Comparison of ENCODE assay signal across 2 cellular contexts in the genomic region with DNA sequence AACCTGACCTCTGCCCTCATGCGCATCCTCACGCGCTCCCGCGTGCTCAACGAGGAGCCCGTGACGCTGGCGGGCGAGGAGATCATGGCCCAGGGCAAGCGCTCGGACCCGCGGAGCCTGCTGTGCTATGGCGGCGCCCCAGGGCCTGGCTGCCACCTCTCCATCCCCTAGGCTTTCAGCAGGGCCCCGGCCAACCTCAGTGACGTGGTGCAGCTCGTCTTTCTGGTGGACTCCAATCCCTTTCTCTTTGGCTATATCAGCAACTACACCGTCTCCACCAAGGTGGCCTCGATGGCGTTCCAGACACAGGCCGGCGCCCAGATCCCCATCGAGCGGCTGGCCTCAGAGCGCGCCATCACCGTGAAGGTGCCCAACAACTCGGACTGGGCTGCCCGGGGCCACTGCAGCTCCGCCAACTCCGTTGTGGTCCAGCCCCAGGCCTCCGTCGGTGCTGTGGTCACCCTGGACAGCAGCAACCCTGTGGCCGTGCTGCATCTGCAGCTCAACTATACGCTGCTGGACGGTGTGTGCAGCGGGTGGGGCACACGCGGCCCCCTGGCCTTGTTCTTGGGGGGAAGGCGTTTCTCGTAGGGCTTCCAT. TPM values are rescaled to one million over a fixed set of nuclear protein-coding genes. Genes with fewer than 3 reads are reported as not detected.
"Had no signal": no experiment of that assay in that cellular context is flagged by ENCODE, and none has a peak within 500 bp of the region (broad histone marks: within the 10 kb centered on the region; RNA-seq: fewer than 3 reads in every experiment).

No MANE protein-coding gene starts in this region.

RNA-seq across cellular contexts. Expression of a gene that starts 7.7 kb away (rescaled TPM):
- total RNA-seq: epithelial cell of proximal tubule, mononuclear cell had no signal
